In the genomic region with DNA sequence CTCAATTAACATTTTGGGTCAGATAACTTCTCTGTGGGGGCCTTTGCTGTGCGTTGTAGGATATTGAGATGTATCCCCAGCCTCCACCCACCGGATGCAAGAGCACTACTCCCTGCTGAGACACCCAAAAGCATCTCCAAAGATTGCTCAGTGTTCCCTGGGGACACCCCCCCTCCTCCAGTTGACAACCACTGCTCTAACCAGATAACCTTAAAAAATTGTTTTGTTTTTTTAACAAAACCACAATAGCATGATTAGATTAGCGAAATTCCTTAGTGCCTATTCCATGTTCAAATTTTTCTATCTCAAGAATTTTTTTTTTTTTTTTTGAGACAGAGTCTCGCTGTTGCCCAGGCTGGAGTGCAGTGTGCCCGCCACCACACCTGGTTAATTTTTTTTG, we compare ENCODE assay signal across 19 cellular contexts. TPM values are rescaled to one million over a fixed set of nuclear protein-coding genes. Genes with fewer than 3 reads are reported as not detected.
DNase-seq lines count a peak whose midpoint lies in the region; ATAC-seq, FAIRE-seq and TF ChIP-seq lines count a peak whose summit lies in the region.
"Had no signal": no experiment of that assay in that cellular context is flagged by ENCODE, and none has a peak within 500 bp of the region (broad histone marks: within the 10 kb centered on the region; RNA-seq: fewer than 3 reads in every experiment).

No MANE protein-coding gene starts in this region.

- TF ChIP-seq EP300 in transverse colon (IDR thresholded peaks at IDR 0.05; ENCODE audit: low read depth) = no peak

- in situ Hi-C loops in transverse colon (cut with MboI; ENCODE audit: low pct_ligation_motif_present in 1 of 4, low pct_unique_long_range_greater_than_20kb in 1 of 4, low sequenced_read_pairs in 3 of 4) = no loop called here

- CTCF ChIA-PET in CD4-positive, alpha-beta memory T cell (lab: Charles Lee; ENCODE audit: partially characterized antibody) = interaction anchor here (1.9 kb wide), 1 partner anchor 18 kb away, joined by 6 read pairs; the partner anchor contains the start of gene U2AF2

- WGBS in transverse colon (ENCODE audit: low coverage in 1 of 2), 2 donors = 84 to 88% methylated on average over 5 of the region's 5 CpGs

- peaks cover 90% of the 10 kb centered on the region for H3K79me2 ChIP-seq in astrocyte (ENCODE audit: insufficient read depth, low read length)

- DNase-seq in CD4-positive, alpha-beta memory T cell = peak in 1 of 5 donors; percentile 29
- peak; percentile 58 for DNase-seq in HS-27A (ENCODE audit: low read depth)
- no peak for DNase-seq in astrocyte (ENCODE audit: low read depth)
- no peak for DNase-seq in naive thymus-derived CD8-positive, alpha-beta T cell
- no peak for DNase-seq in osteocyte (ENCODE audit: extremely low spot score, unreplicated experiment)
- DNase-seq in transverse colon = no peak
- no peak for DNase-seq in left colon
- DNase-seq in COR-L47 (lab: John Stamatoyannopoulos, UW) = no peak
- DNase-seq: activated naive CD8-positive, alpha-beta T cell treated with anti-CD3 and anti-CD28 coated beads, Interleukin-2, amount 50 U/mL, for 24 hours; left ventricle myocardium superior; NCI-H1436 treated with DMSO at 0.1 percent for 48 hours; nucleus accumbens; sigmoid colon; SK-N-SH; stimulated activated CD4-positive, alpha-beta T cell treated with anti-CD3 and anti-CD28 coated beads, Interleukin-4, amount 100 ng/mL, for 4 hours had no signal

- H3K9ac ChIP-seq in astrocyte (ENCODE audit: low read length) = no peak overlapping the region
- H3K9ac ChIP-seq: SK-N-SH had no signal

- peaks cover 87% of the 10 kb centered on the region for H4K20me1 ChIP-seq in astrocyte (ENCODE audit: insufficient read depth, low read length)

- H3K4me1 Mint-ChIP-seq in CD4-positive, alpha-beta memory T cell = peaks cover 24 to 64% (median 37%) of the 10 kb centered on the region in 4 donors
- peaks cover 29% of the 10 kb centered on the region for H3K4me1 Mint-ChIP-seq in astrocyte (ENCODE audit: low read depth, unreplicated experiment)
- H3K4me1 Mint-ChIP-seq in naive thymus-derived CD8-positive, alpha-beta T cell = peaks cover 26 to 68% (median 57%) of the 10 kb centered on the region in 4 donors
- peaks cover 37% of the 10 kb centered on the region for H3K4me1 Mint-ChIP-seq in osteocyte (ENCODE audit: unreplicated experiment)

- no peaks in the 10 kb centered on the region for H3K27me3 Mint-ChIP-seq in CD4-positive, alpha-beta memory T cell
- H3K27me3 Mint-ChIP-seq in astrocyte (ENCODE audit: low read depth, unreplicated experiment) (no peaks in the 10 kb centered on the region), osteocyte (ENCODE audit: unreplicated experiment) (no peaks in the 10 kb centered on the region)
- no peaks in the 10 kb centered on the region for H3K27me3 Mint-ChIP-seq in naive thymus-derived CD8-positive, alpha-beta T cell
- H3K27me3 Mint-ChIP-seq: activated naive CD8-positive, alpha-beta T cell treated with anti-CD3 and anti-CD28 coated beads, Interleukin-2, amount 50 U/mL, for 24 hours had no signal

- TF ChIP-seq POLR2A in transverse colon (IDR thresholded peaks at IDR 0.05) = no peak

- H3K9me3 Mint-ChIP-seq in CD4-positive, alpha-beta memory T cell = peaks cover 0 to 1% (median 0%) of the 10 kb centered on the region in 8 donors
- H3K9me3 Mint-ChIP-seq in astrocyte (ENCODE audit: unreplicated experiment) (peaks cover 1% of the 10 kb centered on the region), osteocyte (ENCODE audit: unreplicated experiment) (no peaks in the 10 kb centered on the region)
- no peaks in the 10 kb centered on the region for H3K9me3 Mint-ChIP-seq in naive thymus-derived CD8-positive, alpha-beta T cell
- H3K9me3 Mint-ChIP-seq: activated naive CD8-positive, alpha-beta T cell treated with anti-CD3 and anti-CD28 coated beads, Interleukin-2, amount 50 U/mL, for 24 hours had no signal

- no peaks in the 10 kb centered on the region for H3K9me3 ChIP-seq in CD4-positive, alpha-beta memory T cell (ENCODE audit: control insufficient read depth in 1 of 2, low read length in 2 of 2)
- H3K9me3 ChIP-seq in astrocyte (ENCODE audit: insufficient read depth, low read depth, low read length) (no peaks in the 10 kb centered on the region), transverse colon (no peaks in the 10 kb centered on the region)
- H3K9me3 ChIP-seq: sigmoid colon, SK-N-SH had no signal

- H2AFZ ChIP-seq in astrocyte (ENCODE audit: low read depth, low read length) = no peak overlapping the region
- H2AFZ ChIP-seq: hepatocyte had no signal

- peaks cover 23 to 56% of the 10 kb centered on the region in 2 donors for H3K36me3 Mint-ChIP-seq in CD4-positive, alpha-beta memory T cell
- peaks cover 3% of the 10 kb centered on the region for H3K36me3 Mint-ChIP-seq in astrocyte (ENCODE audit: low read depth, unreplicated experiment)
- peaks cover 0 to 65% (median 4%) of the 10 kb centered on the region in 3 donors for H3K36me3 Mint-ChIP-seq in naive thymus-derived CD8-positive, alpha-beta T cell
- peaks cover 13% of the 10 kb centered on the region for H3K36me3 Mint-ChIP-seq in osteocyte (ENCODE audit: unreplicated experiment)

- ATAC-seq in naive thymus-derived CD8-positive, alpha-beta T cell = no peak
- ATAC-seq in left colon = no peak
- ATAC-seq: activated CD4-positive, CD25-positive, alpha-beta regulatory T cell treated with anti-CD3 and anti-CD28 coated beads, Interleukin-2, amount 50 U/mL, for 24 hours; activated naive CD8-positive, alpha-beta T cell treated with anti-CD3 and anti-CD28 coated beads, Interleukin-2, amount 50 U/mL, for 24 hours; esophagus mucosa; left ventricle myocardium superior had no signal

- TF ChIP-seq CTCF in astrocyte (IDR thresholded peaks at IDR 0.05; ENCODE audit: insufficient read depth, low read depth, low read length) = no peak
- no peak for TF ChIP-seq CTCF in osteocyte (IDR thresholded peaks at IDR 0.05)
- TF ChIP-seq CTCF in transverse colon (IDR thresholded peaks at IDR 0.05) = no peak

- no peak for FAIRE-seq in astrocyte (lab: Jason Lieb, UNC)
- FAIRE-seq: colon had no signal

- no peak overlapping the region for H3K4me3 ChIP-seq in CD4-positive, alpha-beta memory T cell (ENCODE audit: low read length in 2 of 2)
- H3K4me3 ChIP-seq in astrocyte (ENCODE audit: insufficient read depth, low read depth, low read length) (no peak overlapping the region), transverse colon (no peak overlapping the region)
- H3K4me3 ChIP-seq: hepatocyte, sigmoid colon had no signal

- peak overlapping the region in 2 of 8 donors; percentile 21 to 50 for H3K4me3 Mint-ChIP-seq in CD4-positive, alpha-beta memory T cell
- H3K4me3 Mint-ChIP-seq in astrocyte (ENCODE audit: unreplicated experiment) (peak overlapping the region; percentile 11), osteocyte (ENCODE audit: unreplicated experiment) (no peak overlapping the region)
- H3K4me3 Mint-ChIP-seq in naive thymus-derived CD8-positive, alpha-beta T cell = peak overlapping the region in 3 of 10 donors; percentile 3 to 39 (median 29)
- H3K4me3 Mint-ChIP-seq: activated naive CD8-positive, alpha-beta T cell treated with anti-CD3 and anti-CD28 coated beads, Interleukin-2, amount 50 U/mL, for 24 hours had no signal

- POLR2A ChIA-PET in CD4-positive, alpha-beta memory T cell (lab: Charles Lee; ENCODE audit: partially characterized antibody) = interaction anchor here (0.9 to 1.5 kb wide), 2 partner anchors 16 to 30 kb away, joined by 5 to 12 read pairs; partner anchors contain the start of gene ZNF581
- POLR2A ChIA-PET in naive thymus-derived CD8-positive, alpha-beta T cell (lab: Charles Lee) = interaction anchor here (1.2 kb wide), 1 partner anchor 19 kb away, joined by 3 read pairs; no protein-coding TSS in a partner anchor

- H3K36me3 ChIP-seq in CD4-positive, alpha-beta memory T cell (ENCODE audit: insufficient read depth, low read length) = peaks cover 42% of the 10 kb centered on the region
- H3K36me3 ChIP-seq in astrocyte (ENCODE audit: insufficient read depth, low read length) (peaks cover 3% of the 10 kb centered on the region), transverse colon (peaks cover 0 to 26% (median 13%) of the 10 kb centered on the region in 4 donors)

- H3K4me2 ChIP-seq in astrocyte (ENCODE audit: low read length) = peak overlapping the region; percentile 9
- H3K4me2 ChIP-seq: hepatocyte, SK-N-SH had no signal

- H3K27ac Mint-ChIP-seq in CD4-positive, alpha-beta memory T cell = peak overlapping the region in 4 of 7 donors; percentile 7 to 94 (median 58)
- peak overlapping the region; percentile 53 for H3K27ac Mint-ChIP-seq in astrocyte (ENCODE audit: unreplicated experiment)
- H3K27ac Mint-ChIP-seq in naive thymus-derived CD8-positive, alpha-beta T cell = peak overlapping the region in 9 of 10 donors; percentile 22 to 90 (median 66)
- H3K27ac Mint-ChIP-seq in osteocyte (ENCODE audit: unreplicated experiment) = no peak overlapping the region

- intact Hi-C loops in CD4-positive, alpha-beta memory T cell (cut with micrococcal nuclease) = no loop called here
- intact Hi-C loops in transverse colon (cut with DNase I; ENCODE audit: low total_unique reads) = no loop called here
- intact Hi-C loops in left colon (cut with DNase I, micrococcal nuclease) = no loop called here

- peaks cover 40% of the 10 kb centered on the region for H3K4me1 ChIP-seq in CD4-positive, alpha-beta memory T cell (ENCODE audit: insufficient read depth, low read length)
- H3K4me1 ChIP-seq in astrocyte (ENCODE audit: insufficient read depth, low read length) = peaks cover 24% of the 10 kb centered on the region
- H3K4me1 ChIP-seq in transverse colon = peaks cover 20 to 31% (median 24%) of the 10 kb centered on the region in 4 donors

- H3K27ac ChIP-seq in CD4-positive, alpha-beta memory T cell (ENCODE audit: low read depth, low read length) = no peak overlapping the region
- H3K27ac ChIP-seq in astrocyte (ENCODE audit: low read depth, low read length) (no peak overlapping the region), transverse colon (no peak overlapping the region)
- H3K27ac ChIP-seq: hepatocyte, sigmoid colon had no signal

- no peaks in the 10 kb centered on the region for H3K27me3 ChIP-seq in CD4-positive, alpha-beta memory T cell (ENCODE audit: insufficient read depth, low read length)
- H3K27me3 ChIP-seq in astrocyte (ENCODE audit: insufficient read depth, low read length) = no peaks in the 10 kb centered on the region
- H3K27me3 ChIP-seq in transverse colon = no peaks in the 10 kb centered on the region
- H3K27me3 ChIP-seq: hepatocyte, sigmoid colon had no signal

RNA-seq across cellular contexts. Expression of gene EPN1, which starts 2.6 kb away (rescaled TPM):
- 10 to 100 TPM; 53.9 to 56.9 TPM for total RNA-seq in CD4-positive, alpha-beta memory T cell
- polyA plus RNA-seq in CD4-positive, alpha-beta memory T cell = 10 to 100 TPM in 1 of 2 donors, 1 to 10 TPM in 1; 3.9 to 15.6 TPM
- total RNA-seq in astrocyte (145 and 156 TPM in 2 replicates), osteocyte (142 and 148 TPM in 2 replicates), transverse colon (100 to 1,000 TPM; 121 to 242 (median 185) TPM), left colon (100 to 1,000 TPM; 235 to 239 TPM)
- 10 to 100 TPM; 49.5 to 52.2 TPM for total RNA-seq in naive thymus-derived CD8-positive, alpha-beta T cell
- polyA plus RNA-seq in naive thymus-derived CD8-positive, alpha-beta T cell = 10 to 100 TPM in 1 of 3 donors, 1 to 10 TPM in 2; 5.5 to 15.8 (median 7.5) TPM

RNA-seq across cellular contexts. Expression of gene U2AF2, which starts 17.6 kb away (rescaled TPM):
- 100 to 1,000 TPM; 256 to 259 TPM for total RNA-seq in CD4-positive, alpha-beta memory T cell
- 10 to 100 TPM in 1 of 2 donors, 1 to 10 TPM in 1; 1.3 to 14.3 TPM for polyA plus RNA-seq in CD4-positive, alpha-beta memory T cell
- total RNA-seq in astrocyte (183 and 194 TPM in 2 replicates), osteocyte (174 and 189 TPM in 2 replicates), transverse colon (100 to 1,000 TPM; 112 to 185 (median 130) TPM), left colon (100 to 1,000 TPM; 142 to 167 TPM)
- 100 to 1,000 TPM; 284 to 289 TPM for total RNA-seq in naive thymus-derived CD8-positive, alpha-beta T cell
- 10 to 100 TPM in 1 of 3 donors, 1 to 10 TPM in 2; 6.6 to 10.6 (median 8.1) TPM for polyA plus RNA-seq in naive thymus-derived CD8-positive, alpha-beta T cell

RNA-seq across cellular contexts. Expression of gene CCDC106, which starts 24.4 kb away (rescaled TPM):
- 1 to 10 TPM; 1.2 to 1.5 TPM for total RNA-seq in CD4-positive, alpha-beta memory T cell
- polyA plus RNA-seq in CD4-positive, alpha-beta memory T cell = under 1 TPM; 0.47 to 0.69 TPM
- total RNA-seq in astrocyte (12.2 and 12.8 TPM in 2 replicates), osteocyte (25.9 and 28.1 TPM in 2 replicates), transverse colon (10 to 100 TPM in 2 of 4 donors, 1 to 10 TPM in 2; 3.7 to 15.1 (median 8.4) TPM), left colon (1 to 10 TPM; 6.2 to 6.7 TPM)
- 1 to 10 TPM; 5.3 to 8.3 TPM for total RNA-seq in naive thymus-derived CD8-positive, alpha-beta T cell
- 1 to 10 TPM; 2.6 to 4.4 (median 4.3) TPM for polyA plus RNA-seq in naive thymus-derived CD8-positive, alpha-beta T cell

RNA-seq across cellular contexts. Expression of gene ZNF581, which starts 29.0 kb away (rescaled TPM):
- total RNA-seq in CD4-positive, alpha-beta memory T cell = 10 to 100 TPM; 21.2 to 23.4 TPM
- 10 to 100 TPM; 22.5 to 28.5 TPM for polyA plus RNA-seq in CD4-positive, alpha-beta memory T cell
- total RNA-seq in astrocyte (28.4 and 30.0 TPM in 2 replicates), osteocyte (29.6 and 33.8 TPM in 2 replicates), transverse colon (10 to 100 TPM in 2 of 4 donors, 1 to 10 TPM in 2; 4.1 to 19.7 (median 10.0) TPM), left colon (10 to 100 TPM; 15.2 to 18.7 TPM)
- 10 to 100 TPM; 33.8 to 36.3 TPM for total RNA-seq in naive thymus-derived CD8-positive, alpha-beta T cell
- 10 to 100 TPM; 21.2 to 35.9 (median 34.9) TPM for polyA plus RNA-seq in naive thymus-derived CD8-positive, alpha-beta T cell

RNA-seq across cellular contexts. Expression of gene ZNF580, which starts 31.6 kb away (rescaled TPM):
- total RNA-seq in CD4-positive, alpha-beta memory T cell = 100 to 1,000 TPM in 1 of 2 experiments, 10 to 100 TPM in 1; 92.7 to 105 TPM
- 10 to 100 TPM in 1 of 2 donors, 1 to 10 TPM in 1; 7.2 to 17.8 TPM for polyA plus RNA-seq in CD4-positive, alpha-beta memory T cell
- 35.8 and 36.6 TPM in 2 replicates for total RNA-seq in astrocyte
- 100 to 1,000 TPM; 110 to 111 TPM for total RNA-seq in naive thymus-derived CD8-positive, alpha-beta T cell
- polyA plus RNA-seq in naive thymus-derived CD8-positive, alpha-beta T cell = 10 to 100 TPM; 15.3 to 21.7 (median 20.3) TPM
- total RNA-seq in osteocyte = 62.3 and 79.8 TPM in 2 replicates
- total RNA-seq in transverse colon = 100 to 1,000 TPM in 1 of 4 donors, 10 to 100 TPM in 3; 15.2 to 154 (median 25.7) TPM
- 10 to 100 TPM; 22.5 to 23.3 TPM for total RNA-seq in left colon
